9 cellular contexts compared by ENCODE assay signal in the genomic region with DNA sequence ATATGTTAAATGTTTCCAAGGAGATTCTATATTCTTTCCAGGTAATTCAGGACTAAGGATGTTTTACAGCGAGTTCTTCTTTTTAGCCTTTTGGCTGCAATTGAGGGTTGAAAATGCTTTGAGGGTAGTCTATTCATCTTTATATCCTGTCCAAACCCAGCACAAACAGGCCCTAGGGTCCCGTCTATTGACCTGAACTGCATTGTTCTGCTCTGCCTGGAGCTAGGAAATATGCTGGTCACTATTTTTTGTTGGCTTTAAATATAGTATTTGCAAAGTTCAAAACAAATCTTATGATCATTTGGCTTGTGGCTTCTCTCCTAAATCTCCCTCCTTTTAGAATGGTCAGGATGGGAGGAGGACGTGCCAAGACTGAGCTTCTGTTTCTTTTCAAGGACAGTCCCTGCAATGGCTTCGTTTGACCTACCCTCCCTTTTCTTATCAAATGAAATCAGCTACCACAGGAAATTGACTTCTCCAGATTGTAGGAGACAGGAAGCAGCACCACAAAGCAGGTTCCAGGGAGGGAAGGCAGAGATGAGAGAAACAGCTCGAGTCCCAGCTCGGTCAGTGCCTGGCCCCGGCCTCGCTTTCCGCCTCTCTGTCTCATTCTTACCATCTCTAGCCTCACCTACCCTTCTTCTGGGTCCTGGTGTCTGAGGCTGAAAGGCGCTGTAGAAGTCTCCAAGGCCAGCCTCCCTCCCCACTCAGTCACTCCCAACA. TPM values are rescaled to one million over a fixed set of nuclear protein-coding genes. Genes with fewer than 3 reads are reported as not detected.
DNase-seq lines count a peak whose midpoint lies in the region; ATAC-seq and TF ChIP-seq lines count a peak whose summit lies in the region.
"Had no signal": no experiment of that assay in that cellular context is flagged by ENCODE, and none has a peak within 500 bp of the region (broad histone marks: within the 10 kb centered on the region; RNA-seq: fewer than 3 reads in every experiment).

No MANE protein-coding gene starts in this region.

- H3K27ac ChIP-seq in gastroesophageal sphincter (peak overlapping the region; percentile 70 to 81 (median 76)), sigmoid colon (peak overlapping the region; percentile 26 to 67 (median 50)), SJCRH30 (no peak overlapping the region)
- H3K27ac ChIP-seq: KMS-11, tibial artery had no signal

- H3K4me1 ChIP-seq in gastroesophageal sphincter (peaks cover 0 to 47% (median 3%) of the 10 kb centered on the region in 3 donors), sigmoid colon (peaks cover 0 to 22% (median 15%) of the 10 kb centered on the region in 4 donors), SJCRH30 (no peaks in the 10 kb centered on the region)
- H3K4me1 ChIP-seq: tibial artery had no signal

- intact Hi-C loops in sigmoid colon (cut with DNase I): loop anchor here (2.0 kb wide), 1 partner anchor 21 kb away; no protein-coding TSS in a partner anchor

- no peak for ATAC-seq in gastroesophageal sphincter

- H3K27me3 Mint-ChIP-seq in T-helper 1 cell treated with Interleukin-12 subunit alpha and Interleukin-12 subunit beta and Interleukin-4 antibody, amounts not matched to agents 30 μg/mL and 1 μg/mL, for 36 hours (ENCODE audit: low read depth): no peaks in the 10 kb centered on the region

- no peak for TF ChIP-seq POLR2A in gastroesophageal sphincter (IDR thresholded peaks at IDR 0.05)
- no peak for TF ChIP-seq POLR2A in sigmoid colon (IDR thresholded peaks at IDR 0.05)

- H3K4me3 Mint-ChIP-seq in T-helper 1 cell treated with Interleukin-12 subunit alpha and Interleukin-12 subunit beta and Interleukin-4 antibody, amounts not matched to agents 30 μg/mL and 1 μg/mL, for 36 hours: peak overlapping the region; percentile 58

- peak overlapping the region; percentile 72 for H3K27ac Mint-ChIP-seq in T-helper 1 cell treated with Interleukin-12 subunit alpha and Interleukin-12 subunit beta and Interleukin-4 antibody, amounts not matched to agents 30 μg/mL and 1 μg/mL, for 36 hours

- TF ChIP-seq EP300 in gastroesophageal sphincter (IDR thresholded peaks at IDR 0.05) (no peak), sigmoid colon (IDR thresholded peaks at IDR 0.05) (no peak)

- no peaks in the 10 kb centered on the region for H3K27me3 ChIP-seq in gastroesophageal sphincter
- H3K27me3 ChIP-seq in sigmoid colon: no peaks in the 10 kb centered on the region
- H3K27me3 ChIP-seq in SJCRH30: no peaks in the 10 kb centered on the region

- no peak for TF ChIP-seq CTCF in gastroesophageal sphincter (IDR thresholded peaks at IDR 0.05)
- TF ChIP-seq CTCF in sigmoid colon (IDR thresholded peaks at IDR 0.05): no peak
- no peak for TF ChIP-seq CTCF in GM13976 (IDR thresholded peaks at IDR 0.05; ENCODE audit: borderline replicate concordance, control extremely low read depth, extremely low read depth, insufficient read depth, missing control alignments)

- no peaks in the 10 kb centered on the region for H3K36me3 ChIP-seq in gastroesophageal sphincter
- no peaks in the 10 kb centered on the region for H3K36me3 ChIP-seq in sigmoid colon
- H3K36me3 ChIP-seq in SJCRH30: no peaks in the 10 kb centered on the region
- H3K36me3 ChIP-seq: tibial artery had no signal

- no peaks in the 10 kb centered on the region for H3K9me3 ChIP-seq in gastroesophageal sphincter
- H3K9me3 ChIP-seq in sigmoid colon: no peaks in the 10 kb centered on the region
- H3K9me3 ChIP-seq in SJCRH30 (replicated peaks): no peaks in the 10 kb centered on the region
- H3K9me3 ChIP-seq: tibial artery had no signal

- 29 to 40% methylated on average over 2 to 8 of the region's 10 CpGs for WGBS in gastroesophageal sphincter (ENCODE audit: low coverage in 1 of 2), 2 donors
- WGBS in sigmoid colon, 2 donors: 65 to 74% methylated on average over 10 of the region's 10 CpGs

- H3K9me3 Mint-ChIP-seq in T-helper 1 cell treated with Interleukin-12 subunit alpha and Interleukin-12 subunit beta and Interleukin-4 antibody, amounts not matched to agents 30 μg/mL and 1 μg/mL, for 36 hours: no peaks in the 10 kb centered on the region

- H3K36me3 Mint-ChIP-seq in T-helper 1 cell treated with Interleukin-12 subunit alpha and Interleukin-12 subunit beta and Interleukin-4 antibody, amounts not matched to agents 30 μg/mL and 1 μg/mL, for 36 hours (ENCODE audit: low read depth): no peaks in the 10 kb centered on the region

- H3K4me3 ChIP-seq in gastroesophageal sphincter: no peak overlapping the region
- no peak overlapping the region for H3K4me3 ChIP-seq in sigmoid colon
- H3K4me3 ChIP-seq in SJCRH30: no peak overlapping the region
- H3K4me3 ChIP-seq: tibial artery had no signal

- in situ Hi-C loops in GM13976 (cut with MboI; ENCODE audit: low sequenced_read_pairs, unreplicated experiment): no loop called here

- peak; percentile 34 for DNase-seq in HT1080 (ENCODE audit: low read depth)
- no peak for DNase-seq in sigmoid colon
- no peak for DNase-seq in GOT3 (lab: John Stamatoyannopoulos, UW)
- DNase-seq in SJCRH30: no peak
- no peak for DNase-seq in GM13976 (ENCODE audit: low spot score)

- H3K4me1 Mint-ChIP-seq in T-helper 1 cell treated with Interleukin-12 subunit alpha and Interleukin-12 subunit beta and Interleukin-4 antibody, amounts not matched to agents 30 μg/mL and 1 μg/mL, for 36 hours (ENCODE audit: low read depth): peaks cover 29% of the 10 kb centered on the region

RNA-seq across cellular contexts. Expression of a gene that starts 27.6 kb away (rescaled TPM):
- total RNA-seq in HT1080 (2014; rRNA removed; shearing (Covaris generic)): 4.0 and 7.1 TPM in 2 replicates
- 1.8 TPM in 2 replicates for polyA plus RNA-seq in HT1080 (2015; cell fraction: cytosol; rRNA removed)
- 2.3 and 2.5 TPM in 2 replicates for polyA plus RNA-seq in HT1080 (2015; cell fraction: nucleus; rRNA removed)
- total RNA-seq in gastroesophageal sphincter: 10 to 100 TPM in 1 of 4 donors, 1 to 10 TPM in 3; 6.6 to 14.2 (median 8.4) TPM
- 1 to 10 TPM; 4.4 to 7.5 (median 5.9) TPM for total RNA-seq in sigmoid colon
- 1 to 10 TPM in 2 of 3 donors, under 1 TPM in 1; 0.60 to 6.5 (median 3.7) TPM for polyA plus RNA-seq in sigmoid colon
- total RNA-seq in SJCRH30 (2014; rRNA removed; shearing (Covaris generic)): not detected in 2 replicates

RNA-seq across cellular contexts. Expression of a gene that starts 43.5 kb away (rescaled TPM):
- total RNA-seq in HT1080 (2014; rRNA removed; shearing (Covaris generic)): 33.3 and 34.2 TPM in 2 replicates
- 45.2 and 57.8 TPM in 2 replicates for polyA plus RNA-seq in HT1080 (2015; cell fraction: cytosol; rRNA removed)
- polyA plus RNA-seq in HT1080 (2015; cell fraction: nucleus; rRNA removed): 21.7 and 23.2 TPM in 2 replicates
- 10 to 100 TPM in 3 of 4 donors, 1 to 10 TPM in 1; 9.8 to 16.6 (median 13.4) TPM for total RNA-seq in gastroesophageal sphincter
- 10 to 100 TPM in 1 of 4 donors, 1 to 10 TPM in 3; 6.5 to 10.9 (median 8.1) TPM for total RNA-seq in sigmoid colon
- 1 to 10 TPM; 4.8 to 8.2 (median 5.1) TPM for polyA plus RNA-seq in sigmoid colon
- total RNA-seq in SJCRH30 (2014; rRNA removed; shearing (Covaris generic)): 29.3 and 32.3 TPM in 2 replicates

RNA-seq across cellular contexts. Expression of a gene that starts 43.6 kb away (rescaled TPM):
- total RNA-seq in HT1080 (2014; rRNA removed; shearing (Covaris generic)): 14.4 and 25.1 TPM in 2 replicates
- polyA plus RNA-seq in HT1080 (2015; cell fraction: cytosol; rRNA removed): 15.3 and 16.0 TPM in 2 replicates
- 15.2 and 15.6 TPM in 2 replicates for polyA plus RNA-seq in HT1080 (2015; cell fraction: nucleus; rRNA removed)
- 1 to 10 TPM; 3.3 to 8.1 (median 6.8) TPM for total RNA-seq in gastroesophageal sphincter
- 1 to 10 TPM; 2.9 to 7.2 (median 4.6) TPM for total RNA-seq in sigmoid colon
- polyA plus RNA-seq in sigmoid colon: 10 to 100 TPM in 1 of 3 donors, 1 to 10 TPM in 2; 6.2 to 11.4 (median 9.8) TPM
- 10.3 and 12.8 TPM in 2 replicates for total RNA-seq in SJCRH30 (2014; rRNA removed; shearing (Covaris generic))
